ENCODE assay signal across 8 cellular contexts in the genomic region with DNA sequence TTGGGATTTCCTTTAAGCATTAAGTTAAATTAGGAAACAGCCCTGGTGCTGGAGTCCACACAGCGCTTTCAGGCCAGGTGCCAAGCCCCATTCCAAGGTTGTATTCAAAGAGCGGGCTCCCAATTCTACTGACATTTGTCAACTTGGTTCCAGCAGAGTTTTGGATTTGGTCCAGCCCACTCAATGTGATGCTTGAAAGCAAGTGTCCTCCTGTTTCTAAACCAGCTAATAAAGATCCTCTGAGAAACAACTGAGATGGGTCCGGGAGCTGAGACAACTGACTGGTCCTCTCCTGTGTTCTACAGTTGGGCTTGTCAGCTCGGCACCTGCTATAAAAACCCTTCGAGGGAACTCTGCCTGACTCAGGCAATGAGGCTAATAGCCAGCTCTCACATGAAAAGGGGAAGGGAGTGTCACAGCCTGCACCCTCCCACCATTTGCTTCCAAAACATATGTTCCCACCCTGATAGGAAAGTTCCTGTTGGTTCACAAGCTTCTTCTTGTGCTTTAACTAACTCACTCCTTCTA. TPM values are rescaled to one million over a fixed set of nuclear protein-coding genes. Genes with fewer than 3 reads are reported as not detected.
A peak's percentile ranks its signal among the peaks of the same experiment; 100 is the strongest.
DNase-seq lines count a peak whose midpoint lies in the region; ATAC-seq and TF ChIP-seq lines count a peak whose summit lies in the region.

No MANE protein-coding gene starts in this region.

- H3K36me3 ChIP-seq in lower lobe of right lung, result no peaks in the 10 kb centered on the region

- TF ChIP-seq CTCF in NB4 (IDR thresholded peaks at IDR 0.05; ENCODE audit: low read depth, low read length), result no peak
- no peak for TF ChIP-seq CTCF in lower lobe of right lung (IDR thresholded peaks at IDR 0.05)

- peaks cover 81% of the 10 kb centered on the region for H3K4me1 Mint-ChIP-seq in activated T-helper 1 cell treated with anti-CD3 and anti-CD28 coated beads, Interleukin-12 subunit alpha, Interleukin-12 subunit beta, Interleukin-2, Interleukin-4 antibody, amounts not matched to agents 30 ng/mL and 10 ng/mL and 1 ng/mL, durations not matched to agents 14 hours and 24 hours and 36 hours (ENCODE audit: low read depth)
- peaks cover 12% of the 10 kb centered on the region for H3K4me1 Mint-ChIP-seq in stimulated activated memory B cell treated with anti-CD40 and anti-IgM and Interleukin-4, amounts not matched to agents 10 μg/mL and 1 μg/mL and 100 μg/mL, for 72 hours

- intact Hi-C loops in activated T-helper 1 cell treated with anti-CD3 and anti-CD28 coated beads, Interleukin-12 subunit alpha, Interleukin-12 subunit beta, Interleukin-2, Interleukin-4 antibody, amounts not matched to agents 30 ng/mL and 10 ng/mL and 1 ng/mL, durations not matched to agents 14 hours and 24 hours and 36 hours (cut with micrococcal nuclease), result no loop called here
- intact Hi-C loops in lower lobe of right lung (cut with DNase I), result no loop called here

- peak; percentile 48 to 57 for ATAC-seq in lower lobe of right lung
- ATAC-seq in HG03280 (IDR thresholded peaks at IDR 0.05; ENCODE audit: unreplicated experiment), result no peak
- no peak for ATAC-seq in stimulated activated memory B cell treated with anti-CD40 and anti-IgM and Interleukin-4, amounts not matched to agents 10 μg/mL and 1 μg/mL and 100 μg/mL, for 72 hours
- no peak for ATAC-seq in stimulated activated naive CD8-positive, alpha-beta T cell treated with anti-CD3 and anti-CD28 coated beads, Interleukin-15, Interleukin-2, amounts not matched to agents 100 U/mL and 50 U/mL, for 24 hours

- DNase-seq in D341Med (ENCODE audit: low spot score), result peak; percentile 54
- DNase-seq in NB4 (ENCODE audit: low read depth), result peak; percentile 61
- DNase-seq in activated T-helper 1 cell treated with anti-CD3 and anti-CD28 coated beads, Interleukin-12 subunit alpha, Interleukin-12 subunit beta, Interleukin-2, Interleukin-4 antibody, amounts not matched to agents 30 ng/mL and 10 ng/mL and 1 ng/mL, durations not matched to agents 14 hours and 24 hours and 36 hours (ENCODE audit: low spot score), result no peak
- DNase-seq in lower lobe of right lung, result peak; percentile 67
- no peak for DNase-seq in germinal center (ENCODE audit: low spot score)
- no peak for DNase-seq in stimulated activated naive CD8-positive, alpha-beta T cell treated with anti-CD3 and anti-CD28 coated beads, Interleukin-15, Interleukin-2, amounts not matched to agents 100 U/mL and 50 U/mL, for 24 hours

- H3K4me3 ChIP-seq in NB4 (ENCODE audit: low read depth, low read length), result no peak overlapping the region
- peak overlapping the region; percentile 18 for H3K4me3 ChIP-seq in lower lobe of right lung

- no peaks in the 10 kb centered on the region for H3K27me3 ChIP-seq in lower lobe of right lung (ENCODE audit: low read depth)

- H3K4me3 Mint-ChIP-seq in activated T-helper 1 cell treated with anti-CD3 and anti-CD28 coated beads, Interleukin-12 subunit alpha, Interleukin-12 subunit beta, Interleukin-2, Interleukin-4 antibody, amounts not matched to agents 30 ng/mL and 10 ng/mL and 1 ng/mL, durations not matched to agents 14 hours and 24 hours and 36 hours, result no peak overlapping the region
- H3K4me3 Mint-ChIP-seq in stimulated activated memory B cell treated with anti-CD40 and anti-IgM and Interleukin-4, amounts not matched to agents 10 μg/mL and 1 μg/mL and 100 μg/mL, for 72 hours, result no peak overlapping the region

- no peaks in the 10 kb centered on the region for H3K9me3 Mint-ChIP-seq in activated T-helper 1 cell treated with anti-CD3 and anti-CD28 coated beads, Interleukin-12 subunit alpha, Interleukin-12 subunit beta, Interleukin-2, Interleukin-4 antibody, amounts not matched to agents 30 ng/mL and 10 ng/mL and 1 ng/mL, durations not matched to agents 14 hours and 24 hours and 36 hours
- H3K9me3 Mint-ChIP-seq in stimulated activated memory B cell treated with anti-CD40 and anti-IgM and Interleukin-4, amounts not matched to agents 10 μg/mL and 1 μg/mL and 100 μg/mL, for 72 hours, result no peaks in the 10 kb centered on the region

- peak overlapping the region; percentile 37 for H3K27ac ChIP-seq in lower lobe of right lung

- no peak for TF ChIP-seq POLR2A in NB4 (IDR thresholded peaks at IDR 0.05; ENCODE audit: extremely low read depth, insufficient read length)

- H3K4me1 ChIP-seq in lower lobe of right lung, result peaks cover 71% of the 10 kb centered on the region

- peaks cover 54% of the 10 kb centered on the region for H3K36me3 Mint-ChIP-seq in activated T-helper 1 cell treated with anti-CD3 and anti-CD28 coated beads, Interleukin-12 subunit alpha, Interleukin-12 subunit beta, Interleukin-2, Interleukin-4 antibody, amounts not matched to agents 30 ng/mL and 10 ng/mL and 1 ng/mL, durations not matched to agents 14 hours and 24 hours and 36 hours (ENCODE audit: low read depth)
- no peaks in the 10 kb centered on the region for H3K36me3 Mint-ChIP-seq in stimulated activated memory B cell treated with anti-CD40 and anti-IgM and Interleukin-4, amounts not matched to agents 10 μg/mL and 1 μg/mL and 100 μg/mL, for 72 hours

- H3K27me3 Mint-ChIP-seq in activated T-helper 1 cell treated with anti-CD3 and anti-CD28 coated beads, Interleukin-12 subunit alpha, Interleukin-12 subunit beta, Interleukin-2, Interleukin-4 antibody, amounts not matched to agents 30 ng/mL and 10 ng/mL and 1 ng/mL, durations not matched to agents 14 hours and 24 hours and 36 hours (ENCODE audit: insufficient read depth), result no peaks in the 10 kb centered on the region
- H3K27me3 Mint-ChIP-seq in stimulated activated memory B cell treated with anti-CD40 and anti-IgM and Interleukin-4, amounts not matched to agents 10 μg/mL and 1 μg/mL and 100 μg/mL, for 72 hours, result no peaks in the 10 kb centered on the region

- no peaks in the 10 kb centered on the region for H3K9me3 ChIP-seq in lower lobe of right lung

- H3K27ac Mint-ChIP-seq in activated T-helper 1 cell treated with anti-CD3 and anti-CD28 coated beads, Interleukin-12 subunit alpha, Interleukin-12 subunit beta, Interleukin-2, Interleukin-4 antibody, amounts not matched to agents 30 ng/mL and 10 ng/mL and 1 ng/mL, durations not matched to agents 14 hours and 24 hours and 36 hours, result peak overlapping the region; percentile 40
- H3K27ac Mint-ChIP-seq in stimulated activated memory B cell treated with anti-CD40 and anti-IgM and Interleukin-4, amounts not matched to agents 10 μg/mL and 1 μg/mL and 100 μg/mL, for 72 hours, result no peak overlapping the region

RNA-seq across cellular contexts. Expression of a gene that starts 11.4 kb away (rescaled TPM):
- total RNA-seq in activated T-helper 1 cell treated with anti-CD3 and anti-CD28 coated beads, Interleukin-12 subunit alpha, Interleukin-12 subunit beta, Interleukin-2, Interleukin-4 antibody, amounts not matched to agents 30 ng/mL and 10 ng/mL and 1 ng/mL, durations not matched to agents 14 hours and 24 hours and 36 hours, result 90.0 and 91.6 TPM in 2 replicates
- 39.7 TPM for total RNA-seq in lower lobe of right lung

Comparison
In these comparisons a context has a peak if more than half of its experiments do, and no peak if none do; other contexts are left out.
1. DNase-seq: peak in D341Med (single experiment), NB4 (single experiment) and lower lobe of right lung (single experiment); none in activated T-helper 1 cell treated with anti-CD3 and anti-CD28 coated beads, Interleukin-12 subunit alpha, Interleukin-12 subunit beta, Interleukin-2, Interleukin-4 antibody, amounts not matched to agents 30 ng/mL and 10 ng/mL and 1 ng/mL, durations not matched to agents 14 hours and 24 hours and 36 hours (single experiment), germinal center (single experiment) and stimulated activated naive CD8-positive, alpha-beta T cell treated with anti-CD3 and anti-CD28 coated beads, Interleukin-15, Interleukin-2, amounts not matched to agents 100 U/mL and 50 U/mL, for 24 hours (single experiment).
2. ATAC-seq: peak in lower lobe of right lung (2 of 2); none in HG03280 (single experiment), stimulated activated memory B cell treated with anti-CD40 and anti-IgM and Interleukin-4, amounts not matched to agents 10 μg/mL and 1 μg/mL and 100 μg/mL, for 72 hours (single experiment) and stimulated activated naive CD8-positive, alpha-beta T cell treated with anti-CD3 and anti-CD28 coated beads, Interleukin-15, Interleukin-2, amounts not matched to agents 100 U/mL and 50 U/mL, for 24 hours (single experiment).